25 cellular contexts compared by ENCODE assay signal in genomic region chr1:59194621-59195020, GRCh38.
"Had no signal": no experiment of that assay in that cellular context is flagged by ENCODE, and none has a peak within 500 bp of the region (broad histone marks: within the 10 kb centered on the region; RNA-seq: fewer than 3 reads in every experiment).

No MANE protein-coding gene starts in this region.

- H3K9me3 ChIP-seq: ascending aorta, pancreas, prostate gland had no signal

- DNase-seq: activated CD4-positive, alpha-beta T cell treated with anti-CD3 and anti-CD28 coated beads for 48 hours; activated CD4-positive, alpha-beta T cell treated with anti-CD3 and anti-CD28 coated beads, Interleukin-2, amount 50 U/mL, for 48 hours; activated CD8-positive, alpha-beta memory T cell treated with anti-CD3 and anti-CD28 coated beads for 24 hours; activated effector memory CD4-positive, alpha-beta T cell treated with anti-CD3 and anti-CD28 coated beads, Interleukin-2, amount 50 U/mL, for 16 hours; activated naive CD4-positive, alpha-beta T cell treated with anti-CD3 and anti-CD28 coated beads, Interleukin-2, amount 10 ng/mL, durations not matched to agents 7 days and 5 days; activated naive CD8-positive, alpha-beta T cell treated with anti-CD3 and anti-CD28 coated beads, Interleukin-2, amount 10 ng/mL, durations not matched to agents 7 days and 5 days; caudate nucleus; cortex of kidney; effector memory CD8-positive, alpha-beta T cell; left cardiac atrium; midbrain; naive thymus-derived CD8-positive, alpha-beta T cell; nucleus accumbens; pancreas; stimulated activated CD4-positive, alpha-beta T cell treated with anti-CD3 and anti-CD28 coated beads, Interleukin-15, amount 100 ng/mL, for 24 hours; stimulated activated CD4-positive, alpha-beta T cell treated with anti-CD3 and anti-CD28 coated beads, Interleukin-2, amount 100 ng/mL, for 24 hours; stimulated activated naive B cell treated with anti-CD40 and anti-IgM and Interleukin-4, amounts not matched to agents 10 μg/mL and 1 μg/mL and 100 μg/mL, for 72 hours; stomach; T-helper 9 cell; tibial artery; WERI-Rb-1 had no signal

- H3K27ac ChIP-seq: ascending aorta, esophagus muscularis mucosa, pancreas, prostate gland, stomach, tibial artery, WERI-Rb-1 had no signal

- H3K27me3 ChIP-seq: ascending aorta, esophagus muscularis mucosa, pancreas, stomach, tibial artery had no signal

- ATAC-seq: activated CD4-positive, CD25-positive, alpha-beta regulatory T cell treated with anti-CD3 and anti-CD28 coated beads, Interleukin-2, amount 50 U/mL, for 24 hours; effector memory CD8-positive, alpha-beta T cell; left cardiac atrium; naive thymus-derived CD8-positive, alpha-beta T cell; pancreas; stimulated activated naive B cell treated with anti-CD40 and anti-IgM and Interleukin-4, amounts not matched to agents 10 μg/mL and 1 μg/mL and 100 μg/mL, for 72 hours had no signal

- H3K4me1 ChIP-seq: prostate gland had no signal

- H3K36me3 ChIP-seq: ascending aorta, esophagus muscularis mucosa, pancreas, prostate gland, stomach, tibial artery, WERI-Rb-1 had no signal

- H3K4me3 ChIP-seq: ascending aorta, esophagus muscularis mucosa, pancreas, prostate gland, stomach, tibial artery had no signal
